ENCODE assay signal across 23 cellular contexts in genomic region chr5:59433174-59433573, GRCh38.
"Had no signal": no experiment of that assay in that cellular context is flagged by ENCODE, and none has a peak within 500 bp of the region (broad histone marks: within the 10 kb centered on the region; RNA-seq: fewer than 3 reads in every experiment).

No MANE protein-coding gene starts in this region.

- H3K27ac Mint-ChIP-seq: dendritic cell treated with granulocyte-macrophage colony-stimulating factor and Interleukin-4, amounts not matched to agents 40 ng/mL and 50 ng/mL, for 4 days; effector memory CD8-positive, alpha-beta T cell; endodermal cell; immature natural killer cell; mesothelial cell of epicardium; naive B cell had no signal

- H3K27me3 Mint-ChIP-seq: dendritic cell treated with granulocyte-macrophage colony-stimulating factor and Interleukin-4, amounts not matched to agents 40 ng/mL and 50 ng/mL, for 4 days; naive B cell had no signal

- H3K4me1 Mint-ChIP-seq: immature natural killer cell, naive B cell had no signal

- H3K9me3 Mint-ChIP-seq: dendritic cell treated with granulocyte-macrophage colony-stimulating factor and Interleukin-4, amounts not matched to agents 40 ng/mL and 50 ng/mL, for 4 days; effector memory CD8-positive, alpha-beta T cell; endodermal cell; mesothelial cell of epicardium; naive B cell had no signal

- H3K4me3 Mint-ChIP-seq: dendritic cell treated with granulocyte-macrophage colony-stimulating factor and Interleukin-4, amounts not matched to agents 40 ng/mL and 50 ng/mL, for 4 days; effector memory CD8-positive, alpha-beta T cell; endodermal cell; immature natural killer cell; mesothelial cell of epicardium; naive B cell had no signal

- DNase-seq: colonic mucosa; cortex of kidney; effector CD8-positive, alpha-beta T cell; effector memory CD8-positive, alpha-beta T cell; endodermal cell; erythroblast; esophagus squamous epithelium; foreskin fibroblast; heart right ventricle; hippocampal formation; immature natural killer cell; islet precursor cell; kidney; kidney glomerular epithelial cell; left colon; left lung; left ventricle myocardium superior; lower lobe of right lung; mesenchymal stem cell; mucosa of descending colon; naive B cell had no signal

- H3K36me3 Mint-ChIP-seq: immature natural killer cell, mesothelial cell of epicardium, naive B cell had no signal
